Comparison of ENCODE assay signal across 1 cellular context in the genomic region with DNA sequence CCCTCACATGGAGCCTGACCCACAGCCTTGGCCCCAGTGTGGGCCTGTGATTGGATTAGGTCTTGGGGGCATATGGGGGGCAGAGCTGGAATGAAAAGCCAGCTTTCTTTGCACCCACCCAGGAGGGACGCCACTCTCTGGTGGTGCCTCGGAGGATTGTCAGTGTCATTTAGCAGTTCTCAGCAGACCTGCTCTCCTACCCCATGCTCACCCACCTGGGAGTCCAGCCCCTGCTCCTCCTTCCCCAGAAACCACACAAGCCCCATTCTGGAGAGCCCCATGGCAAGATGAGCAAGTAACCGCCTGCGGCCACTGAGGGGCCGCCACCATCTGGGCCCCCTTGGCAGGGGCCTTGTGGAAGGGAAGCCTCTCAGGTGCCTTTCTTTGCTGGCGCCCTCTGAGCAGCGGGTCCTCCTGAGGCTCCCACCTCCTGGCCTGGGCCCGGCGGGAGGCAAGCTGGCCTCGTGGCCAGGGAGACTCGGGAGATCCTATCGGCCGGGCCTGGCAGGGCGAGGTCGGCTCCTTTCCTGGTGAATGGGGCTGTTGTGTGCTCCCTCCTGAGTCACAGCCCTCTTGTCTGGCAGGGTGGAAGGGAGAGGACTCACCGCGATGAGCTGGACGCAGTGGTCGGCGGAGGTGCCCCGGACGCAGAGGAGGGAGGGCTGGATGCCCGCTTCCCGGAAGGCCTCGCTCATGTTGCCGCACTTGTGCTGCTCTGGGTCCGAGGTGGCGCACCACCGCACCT.
TF ChIP-seq lines count a peak whose summit lies in the region.

No MANE protein-coding gene starts in this region.

TF ChIP-seq in K562, 482 proteins besides CTCF, POLR2A, EP300 and RAD21:
- TF ChIP-seq ASH1L (IDR thresholded peaks at IDR 0.05; ENCODE audit: borderline replicate concordance, low read depth, partially characterized antibody) (no peak), SETDB1 (IDR thresholded peaks at IDR 0.05; ENCODE audit: low read length) (no peak), FOSL1 (tag; conservative IDR thresholded peaks at IDR 0.05) (no peak), NRF1 (conservative IDR thresholded peaks at IDR 0.05 in 1 of 2, IDR thresholded peaks at IDR 0.05 in 1 of 2) (no peak)
- TF ChIP-seq, protein P1, sequence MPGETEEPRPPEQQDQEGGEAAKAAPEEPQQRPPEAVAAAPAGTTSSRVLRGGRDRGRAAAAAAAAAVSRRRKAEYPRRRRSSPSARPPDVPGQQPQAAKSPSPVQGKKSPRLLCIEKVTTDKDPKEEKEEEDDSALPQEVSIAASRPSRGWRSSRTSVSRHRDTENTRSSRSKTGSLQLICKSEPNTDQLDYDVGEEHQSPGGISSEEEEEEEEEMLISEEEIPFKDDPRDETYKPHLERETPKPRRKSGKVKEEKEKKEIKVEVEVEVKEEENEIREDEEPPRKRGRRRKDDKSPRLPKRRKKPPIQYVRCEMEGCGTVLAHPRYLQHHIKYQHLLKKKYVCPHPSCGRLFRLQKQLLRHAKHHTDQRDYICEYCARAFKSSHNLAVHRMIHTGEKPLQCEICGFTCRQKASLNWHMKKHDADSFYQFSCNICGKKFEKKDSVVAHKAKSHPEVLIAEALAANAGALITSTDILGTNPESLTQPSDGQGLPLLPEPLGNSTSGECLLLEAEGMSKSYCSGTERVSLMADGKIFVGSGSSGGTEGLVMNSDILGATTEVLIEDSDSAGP (CRISPR knock-in tag; IDR thresholded peaks at IDR 0.05) = no peak
- TF ChIP-seq, protein P2, sequence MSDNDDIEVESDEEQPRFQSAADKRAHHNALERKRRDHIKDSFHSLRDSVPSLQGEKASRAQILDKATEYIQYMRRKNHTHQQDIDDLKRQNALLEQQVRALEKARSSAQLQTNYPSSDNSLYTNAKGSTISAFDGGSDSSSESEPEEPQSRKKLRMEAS (CRISPR knock-in tag; IDR thresholded peaks at IDR 0.05) = 0 out of 2 replicates have a peak, but pooled peaks have one; percentile 12
